1 cellular context compared by ENCODE assay signal in genomic region chr2:120014231-120014990, GRCh38.
TF ChIP-seq lines count a peak whose summit lies in the region.

No MANE protein-coding gene starts in this region.

TF ChIP-seq in IMR-90, 13 proteins besides CTCF, POLR2A, EP300 and RAD21 (continued from another document):
- TF ChIP-seq SMC3 (IDR thresholded peaks at IDR 0.05; ENCODE audit: low read depth, low read length) (no peak), CEBPB (IDR thresholded peaks at IDR 0.05; ENCODE audit: low read depth, low read length) (no peak), MAZ (IDR thresholded peaks at IDR 0.05; ENCODE audit: borderline replicate concordance, low read depth, low read length) (no peak)
- TF ChIP-seq, protein P1, sequence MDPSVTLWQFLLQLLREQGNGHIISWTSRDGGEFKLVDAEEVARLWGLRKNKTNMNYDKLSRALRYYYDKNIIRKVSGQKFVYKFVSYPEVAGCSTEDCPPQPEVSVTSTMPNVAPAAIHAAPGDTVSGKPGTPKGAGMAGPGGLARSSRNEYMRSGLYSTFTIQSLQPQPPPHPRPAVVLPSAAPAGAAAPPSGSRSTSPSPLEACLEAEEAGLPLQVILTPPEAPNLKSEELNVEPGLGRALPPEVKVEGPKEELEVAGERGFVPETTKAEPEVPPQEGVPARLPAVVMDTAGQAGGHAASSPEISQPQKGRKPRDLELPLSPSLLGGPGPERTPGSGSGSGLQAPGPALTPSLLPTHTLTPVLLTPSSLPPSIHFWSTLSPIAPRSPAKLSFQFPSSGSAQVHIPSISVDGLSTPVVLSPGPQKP (IDR thresholded peaks at IDR 0.05; ENCODE audit: borderline replicate concordance, low read depth, low read length), result no peak
